28 cellular contexts compared by ENCODE assay signal in genomic region chr5:52712354-52712753, GRCh38.
"Had no signal": no experiment of that assay in that cellular context is flagged by ENCODE, and none has a peak within 500 bp of the region (broad histone marks: within the 10 kb centered on the region; RNA-seq: fewer than 3 reads in every experiment).

No MANE protein-coding gene starts in this region.

- ATAC-seq: heart right ventricle; left lobe of liver; lower lobe of right lung; sciatic nerve; stimulated activated naive B cell treated with anti-CD40 and anti-IgM and Interleukin-4, amounts not matched to agents 10 μg/mL and 1 μg/mL and 100 μg/mL, for 72 hours had no signal

- DNase-seq: activated CD4-positive, alpha-beta T cell treated with anti-CD3 and anti-CD28 coated beads, Interleukin-2, amount 50 U/mL, for 1 hour; activated T-cell treated with anti-CD3 and anti-CD28 coated beads, Interleukin-2, amount 50 U/mL, for 24 hours; anterior cingulate cortex; dermis blood vessel endothelial cell; effector CD8-positive, alpha-beta T cell; esophagus squamous epithelium; foreskin melanocyte; heart right ventricle; kidney glomerular epithelial cell; lower lobe of right lung; mesendoderm; stimulated activated CD4-positive, alpha-beta T cell treated with anti-CD3 and anti-CD28 coated beads, Interleukin-4, amount 100 ng/mL, for 4 hours; stimulated activated CD8-positive, alpha-beta memory T cell treated with anti-CD3 and anti-CD28 coated beads, Interleukin-4, amount 100 ng/mL, for 48 hours; stimulated activated naive B cell treated with anti-CD40 and anti-IgM and Interleukin-4, amounts not matched to agents 10 μg/mL and 1 μg/mL and 100 μg/mL, for 72 hours; T-helper 9 cell; testis; trophoblast cell had no signal

- H3K9me3 ChIP-seq: esophagus squamous epithelium, lower lobe of right lung, neutrophil, testis had no signal

- H3K27ac ChIP-seq: epithelial cell of prostate, esophagus squamous epithelium, lower lobe of right lung, neutrophil, skin epidermis, testis, VCaP had no signal

- H3K27me3 ChIP-seq: esophagus squamous epithelium, heart right ventricle, neutrophil, testis had no signal

- H3K36me3 Mint-ChIP-seq: stimulated activated naive B cell treated with anti-CD40 and anti-IgM and Interleukin-4, amounts not matched to agents 10 μg/mL and 1 μg/mL and 100 μg/mL, for 72 hours had no signal

- H3K27ac Mint-ChIP-seq: activated naive CD4-positive, alpha-beta T cell treated with anti-CD3 and anti-CD28 coated beads, Interleukin-2, amount 50 U/mL, for 24 hours; activated T-cell treated with anti-CD3 and anti-CD28 coated beads, Interleukin-2, amount 50 U/mL, for 24 hours; activated T-helper 2 cell treated with anti-CD3 and anti-CD28 coated beads, Interferon-gamma antibody, Interleukin-2, Interleukin-4, amounts not matched to agents 10 μg/mL and 5 μg/mL and 100 μg/mL, durations not matched to agents 14 hours and 24 hours and 36 hours; progenitor cell of endocrine pancreas; stimulated activated naive B cell treated with anti-CD40 and anti-IgM and Interleukin-4, amounts not matched to agents 10 μg/mL and 1 μg/mL and 100 μg/mL, for 72 hours had no signal

- H3K4me3 Mint-ChIP-seq: activated naive CD4-positive, alpha-beta T cell treated with anti-CD3 and anti-CD28 coated beads, Interleukin-2, amount 50 U/mL, for 24 hours; activated T-cell treated with anti-CD3 and anti-CD28 coated beads, Interleukin-2, amount 50 U/mL, for 24 hours; central memory CD8-positive, alpha-beta T cell; nephron; stimulated activated naive B cell treated with anti-CD40 and anti-IgM and Interleukin-4, amounts not matched to agents 10 μg/mL and 1 μg/mL and 100 μg/mL, for 72 hours had no signal

- H3K4me1 Mint-ChIP-seq: stimulated activated naive B cell treated with anti-CD40 and anti-IgM and Interleukin-4, amounts not matched to agents 10 μg/mL and 1 μg/mL and 100 μg/mL, for 72 hours had no signal

- H3K27me3 Mint-ChIP-seq: activated naive CD4-positive, alpha-beta T cell treated with anti-CD3 and anti-CD28 coated beads, Interleukin-2, amount 50 U/mL, for 24 hours; activated T-cell treated with anti-CD3 and anti-CD28 coated beads, Interleukin-2, amount 50 U/mL, for 24 hours; central memory CD8-positive, alpha-beta T cell; progenitor cell of endocrine pancreas; stimulated activated naive B cell treated with anti-CD40 and anti-IgM and Interleukin-4, amounts not matched to agents 10 μg/mL and 1 μg/mL and 100 μg/mL, for 72 hours had no signal
